ENCODE assay signal across 8 cellular contexts in the genomic region with DNA sequence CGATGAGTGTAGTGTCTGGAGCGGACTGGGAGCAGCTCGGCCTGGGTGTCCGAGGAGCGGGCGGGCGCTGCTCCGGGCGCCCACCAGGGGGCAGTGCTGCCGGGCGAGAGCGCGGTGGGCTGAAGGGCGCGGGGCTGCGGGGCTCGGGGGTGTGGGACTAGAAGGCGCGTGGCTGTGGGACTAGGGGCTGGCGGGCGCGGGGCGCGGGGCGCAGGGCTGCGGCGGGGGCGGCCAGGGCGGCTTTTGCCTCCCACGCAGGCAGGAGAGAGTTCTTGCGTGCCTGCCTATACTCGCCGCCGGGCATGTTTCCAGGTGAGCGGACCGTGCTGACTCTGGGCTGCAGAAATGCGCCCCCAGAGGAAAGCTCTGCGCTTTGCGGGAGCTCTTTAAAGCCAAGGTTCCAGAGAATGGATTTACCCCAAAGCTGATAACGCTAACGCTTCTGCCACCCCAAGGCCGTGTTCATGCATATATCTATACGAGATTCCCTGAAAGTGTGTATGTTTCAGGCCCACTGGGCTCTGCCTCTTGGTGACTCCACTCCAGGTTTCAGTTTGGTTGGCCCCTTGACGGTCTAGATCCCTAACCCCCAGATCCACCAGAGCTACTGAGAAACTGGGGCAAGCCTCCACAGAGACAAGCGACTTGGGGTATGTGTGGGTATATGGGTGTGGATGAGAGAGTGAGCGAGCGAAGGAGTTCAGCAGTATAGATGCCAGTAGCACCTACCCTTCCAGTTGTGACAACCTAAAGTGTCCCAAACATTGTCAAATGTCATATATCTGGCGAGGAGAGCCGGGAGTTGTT.
DNase-seq lines count a peak whose midpoint lies in the region; ATAC-seq and TF ChIP-seq lines count a peak whose summit lies in the region.

No MANE protein-coding gene starts in this region.

- H3K4me2 ChIP-seq in OCI-LY3 (ENCODE audit: low read length): peak overlapping the region; percentile 67

- peaks cover 43% of the 10 kb centered on the region for H3K4me1 Mint-ChIP-seq in nephron progenitor cell

- peak overlapping the region; percentile 79 for H3K4me3 Mint-ChIP-seq in nephron progenitor cell

- peak overlapping the region; percentile 83 for H3K4me3 ChIP-seq in OCI-LY3 (ENCODE audit: low read length)
- peak overlapping the region; percentile 21 for H3K4me3 ChIP-seq in fibroblast of pulmonary artery (replicated peaks; ENCODE audit: low read depth, low read length)

- peak overlapping the region; percentile 96 for H3K27ac Mint-ChIP-seq in nephron progenitor cell

- H3K36me3 ChIP-seq in OCI-LY3 (replicated peaks; ENCODE audit: low read depth, low read length): no peaks in the 10 kb centered on the region

- no peaks in the 10 kb centered on the region for H3K27me3 ChIP-seq in OCI-LY3 (ENCODE audit: low read depth, low read length)

- TF ChIP-seq CTCF in OCI-LY3 (IDR thresholded peaks at IDR 0.05; ENCODE audit: low read depth, low read length): peak; percentile 85
- TF ChIP-seq CTCF in fibroblast of pulmonary artery (IDR thresholded peaks at IDR 0.05; ENCODE audit: low read length, missing control alignments): peak; percentile 54
- TF ChIP-seq CTCF in nephron progenitor cell (IDR thresholded peaks at IDR 0.05): peak; percentile 57

- peak; percentile 72 for DNase-seq in Ammon's horn (ENCODE audit: low spot score)
- peak; percentile 57 for DNase-seq in activated T-helper 1 cell treated with Interleukin-2 at 50 U/mL for 16 hours (ENCODE audit: low read depth)
- DNase-seq in fibroblast of pulmonary artery (ENCODE audit: low read depth): peak; percentile 88
- DNase-seq in nephron progenitor cell: peak; percentile 84
- peak; percentile 34 to 90 (median 61) for DNase-seq in stimulated activated naive CD4-positive, alpha-beta T cell (lab: John Stamatoyannopoulos, UW)

- no peak overlapping the region for H3K27ac ChIP-seq in OCI-LY3 (ENCODE audit: low read length)

- H3K27me3 Mint-ChIP-seq in nephron progenitor cell (ENCODE audit: low read depth, poor library complexity): peaks cover 4% of the 10 kb centered on the region

- H3K4me1 ChIP-seq in OCI-LY3 (ENCODE audit: low read length): peaks cover 5% of the 10 kb centered on the region

- H2AFZ ChIP-seq in OCI-LY3 (ENCODE audit: low read depth, low read length): peak overlapping the region; percentile 73

- H4K20me1 ChIP-seq in OCI-LY3 (ENCODE audit: insufficient read depth, low read length): no peaks in the 10 kb centered on the region

- H3K9me3 ChIP-seq in OCI-LY3 (ENCODE audit: insufficient read depth, low read length): no peaks in the 10 kb centered on the region

- peak overlapping the region; percentile 39 for H3K9ac ChIP-seq in OCI-LY3 (ENCODE audit: low read length)

- H3K9me3 Mint-ChIP-seq in nephron progenitor cell: peaks cover 18% of the 10 kb centered on the region

- H3K36me3 Mint-ChIP-seq in nephron progenitor cell (ENCODE audit: low read depth): no peaks in the 10 kb centered on the region

- H3K79me2 ChIP-seq in OCI-LY3 (ENCODE audit: low read length): no peaks in the 10 kb centered on the region

- ATAC-seq in GM19025 (IDR thresholded peaks at IDR 0.05; ENCODE audit: low read depth, unreplicated experiment) (peak; percentile 86), HG03196 (IDR thresholded peaks at IDR 0.05; ENCODE audit: unreplicated experiment) (peak; percentile 90)
